8 cellular contexts compared by ENCODE assay signal in genomic region chr17:17042381-17042736, GRCh38. TPM values are rescaled to one million over a fixed set of nuclear protein-coding genes. Genes with fewer than 3 reads are reported as not detected.
DNase-seq lines count a peak whose midpoint lies in the region; ATAC-seq and TF ChIP-seq lines count a peak whose summit lies in the region.

TSS of gene MPRIP (plus strand) at chr17:17042457. CDS start at chr17:17042849, 392 bp downstream.

- peaks cover 47% of the 10 kb centered on the region for H3K4me1 Mint-ChIP-seq in neural crest cell

- DNase-seq in PC-3 (no peak), epithelial cell of proximal tubule (ENCODE audit: low read depth) (no peak), neural crest cell (ENCODE audit: low read depth, low spot score) (no peak), NCI-H446 (lab: John Stamatoyannopoulos, UW) (no peak), HuH-7 (ENCODE audit: low spot score) (no peak), dedifferentiated amniotic fluid mesenchymal stem cell (ENCODE audit: extremely low spot score) (no peak)
- no peak for DNase-seq in stimulated activated CD4-positive, alpha-beta T cell treated with anti-CD3 and anti-CD28 coated beads, Interleukin-4, amount 100 ng/mL, for 1 hour

- H3K4me1 ChIP-seq in PC-3 (ENCODE audit: insufficient read depth, low read length) = peaks cover 36% of the 10 kb centered on the region

- peaks cover 73% of the 10 kb centered on the region for H3K79me2 ChIP-seq in PC-3 (ENCODE audit: low read length)

- peak within 1 kb of the TSS; percentile 96 for H3K27ac Mint-ChIP-seq in neural crest cell (ENCODE audit: unreplicated experiment)

- H3K9me3 Mint-ChIP-seq in neural crest cell = peaks cover 2% of the 10 kb centered on the region

- peak within 1 kb of the TSS; percentile 99 for H3K9ac ChIP-seq in PC-3 (ENCODE audit: low read length)

- H3K9me3 ChIP-seq in PC-3 (ENCODE audit: low read length) = no peaks in the 10 kb centered on the region

- POLR2A ChIA-PET in PC-3 (lab: Charles Lee; ENCODE audit: unreplicated experiment) = interaction anchor here (0.7 kb wide), 1 partner anchor 13 kb away, joined by 5 read pairs; no protein-coding TSS in a partner anchor

- peak within 1 kb of the TSS; percentile 85 for H3K27ac ChIP-seq in PC-3 (ENCODE audit: low read length)

- H3K36me3 ChIP-seq in PC-3 (ENCODE audit: low read depth, low read length) = peaks cover 39% of the 10 kb centered on the region

- peaks cover 9% of the 10 kb centered on the region for H3K36me3 Mint-ChIP-seq in neural crest cell (ENCODE audit: low read depth)

- intact Hi-C loops in PC-3 (cut with micrococcal nuclease) = no loop called here

- H2AFZ ChIP-seq in PC-3 (ENCODE audit: low read length) = peak within 1 kb of the TSS; percentile 79

- TF ChIP-seq CTCF in PC-3 (conservative IDR thresholded peaks at IDR 0.05; ENCODE audit: low read depth, low read length) (no peak), epithelial cell of proximal tubule (conservative IDR thresholded peaks at IDR 0.05; ENCODE audit: low read depth, low read length) (no peak), neural crest cell (conservative IDR thresholded peaks at IDR 0.05) (no peak)

- H3K4me2 ChIP-seq in PC-3 (ENCODE audit: low read length) = peak within 1 kb of the TSS; percentile 96

- no peaks in the 10 kb centered on the region for H3K9me2 ChIP-seq in PC-3 (replicated peaks; ENCODE audit: low read length)

- H3K27me3 ChIP-seq in PC-3 (ENCODE audit: low read length) = no peaks in the 10 kb centered on the region

- peak within 1 kb of the TSS; percentile 98 for H3K4me3 Mint-ChIP-seq in neural crest cell

- H3K4me3 ChIP-seq in PC-3 (ENCODE audit: low read length) (peak within 1 kb of the TSS; percentile 100), epithelial cell of proximal tubule (ENCODE audit: low read depth, low read length) (peak within 1 kb of the TSS; percentile 91)

- peak; percentile 4 for ATAC-seq in GM18858 (IDR thresholded peaks at IDR 0.05; ENCODE audit: unreplicated experiment)
- ATAC-seq in PC-3 = no peak

- H3K27me3 Mint-ChIP-seq in neural crest cell (ENCODE audit: low read depth) = no peaks in the 10 kb centered on the region

- H4K20me1 ChIP-seq in PC-3 (ENCODE audit: low read length) = peaks cover 44% of the 10 kb centered on the region

- peaks cover 15% of the 10 kb centered on the region for H3F3A ChIP-seq in PC-3 (ENCODE audit: low read length, unreplicated experiment)

- CTCF ChIA-PET in PC-3 (lab: Charles Lee) = interaction anchor here (0.7 kb wide), 1 partner anchor 599 kb away, joined by 5 read pairs; no protein-coding TSS in a partner anchor

- BruUV-seq in PC-3 (replicated peaks; lab: Mats Ljungman, UMichigan) = no TSS peak

RNA-seq across cellular contexts. Expression of gene MPRIP, which starts in this region (rescaled TPM):
- total RNA-seq in PC-3 (2014; rRNA removed) (1,274 and 1,459 TPM in 2 replicates), epithelial cell of proximal tubule (102 and 109 TPM in 2 replicates), neural crest cell (241 and 244 TPM in 2 replicates)
